8 cellular contexts compared by ENCODE assay signal in genomic region chr12:93440043-93440835, GRCh38. TPM values are rescaled to one million over a fixed set of nuclear protein-coding genes. Genes with fewer than 3 reads are reported as not detected.
DNase-seq lines count a peak whose midpoint lies in the region; ATAC-seq, FAIRE-seq and TF ChIP-seq lines count a peak whose summit lies in the region.

No MANE protein-coding gene starts in this region.

- H3K9ac ChIP-seq in HUES64 (ENCODE audit: low read depth, low read length) (peak overlapping the region; percentile 97), mucosa of rectum (ENCODE audit: low read depth in 1 of 2, low read length in 2 of 2) (peak overlapping the region; percentile 77 to 93)

- ATAC-seq in HG03135 (IDR thresholded peaks at IDR 0.05; ENCODE audit: unreplicated experiment) = no peak

- H3K9me3 ChIP-seq in HUES64 (ENCODE audit: insufficient read depth, low read depth, low read length) (no peaks in the 10 kb centered on the region), mucosa of rectum (ENCODE audit: control insufficient read depth in 2 of 2, low read length in 2 of 2) (no peaks in the 10 kb centered on the region)

- no peaks in the 10 kb centered on the region for H3K36me3 ChIP-seq in HUES64 (ENCODE audit: insufficient read depth, low read length)
- H3K36me3 ChIP-seq in bronchial epithelial cell (ENCODE audit: control insufficient read depth, insufficient read depth, low read length) = no peaks in the 10 kb centered on the region
- H3K36me3 ChIP-seq in mucosa of rectum (ENCODE audit: control insufficient read depth in 2 of 2, insufficient read depth in 2 of 2, low read length in 2 of 2) = no peaks in the 10 kb centered on the region

- H3K4me3 ChIP-seq in AG09309 (ENCODE audit: control insufficient read depth, low read depth, low read length) = peak overlapping the region; percentile 69
- peak overlapping the region; percentile 89 for H3K4me3 ChIP-seq in HUES64 (ENCODE audit: low read length)
- H3K4me3 ChIP-seq in bronchial epithelial cell (ENCODE audit: low read depth, low read length) = peak overlapping the region; percentile 78
- peak overlapping the region; percentile 95 to 98 for H3K4me3 ChIP-seq in mucosa of rectum (ENCODE audit: low read length in 2 of 2)

- H3K27me3 ChIP-seq in HUES64 (ENCODE audit: insufficient read depth, low read length) (no peaks in the 10 kb centered on the region), bronchial epithelial cell (ENCODE audit: control insufficient read depth, insufficient read depth, low read length) (no peaks in the 10 kb centered on the region), mucosa of rectum (ENCODE audit: control insufficient read depth in 2 of 2, insufficient read depth in 2 of 2, low read length in 2 of 2) (no peaks in the 10 kb centered on the region)

- H3K4me1 ChIP-seq in HUES64 (ENCODE audit: insufficient read depth, low read length) = peaks cover 34% of the 10 kb centered on the region
- peaks cover 10 to 21% of the 10 kb centered on the region in 2 donors for H3K4me1 ChIP-seq in mucosa of rectum (ENCODE audit: control insufficient read depth in 2 of 2, insufficient read depth in 2 of 2, low read length in 2 of 2)

- 40% methylated on average over 10 of the region's 12 CpGs for WGBS in HUES64

- DNase-seq in AG09309 (ENCODE audit: low read depth) = no peak
- DNase-seq in bronchial epithelial cell (ENCODE audit: low read depth) = peak; percentile 66
- DNase-seq in stimulated activated CD4-positive, alpha-beta T cell treated with anti-CD3 and anti-CD28 coated beads, Interleukin-4, amount 100 ng/mL, for 4 hours = no peak
- no peak for DNase-seq in NCI-H2227 treated with DMSO at 0.1 percent for 48 hours (lab: John Stamatoyannopoulos, UW)
- no peak for DNase-seq in NCI-H1436 treated with DMSO at 0.1 percent for 48 hours (lab: John Stamatoyannopoulos, UW)

- H3K27ac ChIP-seq in HUES64 (ENCODE audit: low read depth, low read length) (no peak overlapping the region), mucosa of rectum (ENCODE audit: low read depth in 2 of 2, low read length in 2 of 2) (no peak overlapping the region)

- FAIRE-seq in bronchial epithelial cell (lab: Jason Lieb, UNC) = no peak

- TF ChIP-seq CTCF in AG09309 (IDR thresholded peaks at IDR 0.05; ENCODE audit: control insufficient read depth, insufficient read depth, low read depth, low read length, missing control alignments) (no peak), bronchial epithelial cell (IDR thresholded peaks at IDR 0.05; ENCODE audit: insufficient read depth, low read length, severe bottlenecking) (no peak)

RNA-seq across cellular contexts. Expression of gene UBE2N, which starts 1.5 kb away (rescaled TPM):
- polyA plus RNA-seq in HUES64 (2013, experiment 1 of 2) = 205 TPM
- 206 TPM for polyA plus RNA-seq in HUES64 (2013, experiment 2 of 2)
- total RNA-seq in bronchial epithelial cell = 22.9 and 73.1 TPM in 2 replicates

RNA-seq across cellular contexts. Expression of gene MRPL42, which starts 27.1 kb away (rescaled TPM):
- polyA plus RNA-seq in HUES64 (2013, experiment 1 of 2) = 116 TPM
- polyA plus RNA-seq in HUES64 (2013, experiment 2 of 2) = 140 TPM
- total RNA-seq in bronchial epithelial cell = 82.1 and 131 TPM in 2 replicates
